In the genomic region with DNA sequence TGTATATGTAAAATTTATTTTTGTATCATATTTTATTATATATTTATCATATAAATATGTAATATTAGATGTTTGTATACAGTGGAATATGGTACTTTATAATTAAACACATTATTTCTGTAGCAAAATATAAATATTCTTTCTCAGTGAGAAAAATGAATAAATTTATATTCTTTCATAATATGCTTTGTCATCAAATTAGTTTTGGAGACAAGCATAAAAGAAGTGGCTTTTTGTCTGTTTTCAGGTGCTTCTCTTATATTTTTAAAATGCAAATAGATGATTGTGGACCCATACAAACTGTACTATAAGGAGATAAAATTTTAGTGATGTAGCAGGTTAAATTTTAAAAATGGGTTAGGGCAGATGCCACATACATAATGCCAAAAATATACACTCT, we compare ENCODE assay signal across 20 cellular contexts.
A peak's percentile ranks its signal among the peaks of the same experiment; 100 is the strongest.
DNase-seq lines count a peak whose midpoint lies in the region; ATAC-seq, FAIRE-seq and TF ChIP-seq lines count a peak whose summit lies in the region.
"Had no signal": no experiment of that assay in that cellular context is flagged by ENCODE, and none has a peak within 500 bp of the region (broad histone marks: within the 10 kb centered on the region; RNA-seq: fewer than 3 reads in every experiment).

No MANE protein-coding gene starts in this region.

- no peak overlapping the region for H3K23ac ChIP-seq in IMR-90 (ENCODE audit: low read depth, low read length)

- no peak overlapping the region for H3K4ac ChIP-seq in IMR-90 (ENCODE audit: low read depth, low read length)

- BruUV-seq in IMR-90 (replicated peaks; lab: Mats Ljungman, UMichigan), result no TSS peak
- BruUV-seq in K562 (replicated peaks; lab: Mats Ljungman, UMichigan), result no TSS peak

- dilution Hi-C loops in IMR-90 (cut with HindIII; ENCODE audit: low sequenced_read_pairs, unreplicated experiment), result no loop called here

- no peak overlapping the region for H2BK120ac ChIP-seq in IMR-90 (ENCODE audit: low read depth, low read length)

- H2BK5ac ChIP-seq in IMR-90 (ENCODE audit: low read depth, low read length, poor library complexity, severe bottlenecking), result no peak overlapping the region

- no peak overlapping the region for H2AFZ ChIP-seq in IMR-90 (replicated peaks; ENCODE audit: low read length, poor library complexity)
- H2AFZ ChIP-seq in K562 (ENCODE audit: low read depth, low read length), result no peak overlapping the region
- H2AFZ ChIP-seq: GM23338 had no signal

- no peak overlapping the region for H4K8ac ChIP-seq in IMR-90 (ENCODE audit: low read depth in 2 of 2, low read length in 2 of 2)

- TF ChIP-seq CTCF in A549 (IDR thresholded peaks at IDR 0.05) (no peak), IMR-90 (conservative IDR thresholded peaks at IDR 0.05; ENCODE audit: low read depth, low read length) (no peak), K562 (IDR thresholded peaks at IDR 0.05 in 2 of 3, conservative IDR thresholded peaks at IDR 0.05 in 1 of 3; ENCODE audit: insufficient read depth in 2 of 3, low read depth in 1 of 3, low read length in 3 of 3) (no peak)

- no peak overlapping the region for H2AK5ac ChIP-seq in IMR-90 (ENCODE audit: low read depth, low read length)

- H4K5ac ChIP-seq in IMR-90 (ENCODE audit: low read depth, low read length), result no peak overlapping the region

- no peak overlapping the region for H3K9ac ChIP-seq in IMR-90 (ENCODE audit: low read depth, low read length)
- H3K9ac ChIP-seq in K562 (ENCODE audit: insufficient read depth in 1 of 2, low read depth in 2 of 2, low read length in 2 of 2), result no peak overlapping the region

- H2AK9ac ChIP-seq in IMR-90 (replicated peaks; ENCODE audit: low read depth, low read length, poor library complexity), result no peak overlapping the region

- no peak overlapping the region for H3K56ac ChIP-seq in IMR-90 (ENCODE audit: extremely low read depth, insufficient read depth, low read length)

- ATAC-seq in A549 (no peak), IMR-90 (ENCODE audit: low read depth) (no peak), K562 (no peak)
- ATAC-seq: GM23338 had no signal

- H3K27ac ChIP-seq in A549 (no peak overlapping the region), IMR-90 (ENCODE audit: insufficient read depth, low read length) (no peak overlapping the region), K562 (ENCODE audit: extremely low read depth, low read depth, low read length) (no peak overlapping the region)

- no peaks in the 10 kb centered on the region for H3K9me3 ChIP-seq in A549
- peaks cover under 1% of the 10 kb centered on the region; the same call in 1 of the 2 replicates for H3K9me3 ChIP-seq in IMR-90 (ENCODE audit: control insufficient read depth, insufficient read depth, low read length)
- H3K9me3 ChIP-seq in K562 (replicated peaks; ENCODE audit: control insufficient read depth, insufficient read depth, low read depth, low read length), result no peaks in the 10 kb centered on the region

- no peaks in the 10 kb centered on the region for H3K9me1 ChIP-seq in IMR-90 (ENCODE audit: insufficient read depth, low read length)
- H3K9me1 ChIP-seq in K562 (ENCODE audit: control insufficient read depth, insufficient read depth, low read length), result no peaks in the 10 kb centered on the region

- TF ChIP-seq EP300 in A549 (IDR thresholded peaks at IDR 0.05), result no peak
- TF ChIP-seq EP300 in K562 (IDR thresholded peaks at IDR 0.05; ENCODE audit: low read length), result no peak

- FAIRE-seq in A549 (lab: Jason Lieb, UNC) (no peak), K562 (lab: Jason Lieb, UNC) (no peak), frontal cortex (lab: Jason Lieb, UNC) (peak; percentile 72), H54 (lab: Jason Lieb, UNC) (no peak)
- FAIRE-seq: GM12892, GM19239 had no signal

- no peak for TF ChIP-seq RAD21 in A549 (conservative IDR thresholded peaks at IDR 0.05 in 1 of 2, IDR thresholded peaks at IDR 0.05 in 1 of 2)
- TF ChIP-seq RAD21 in IMR-90 (IDR thresholded peaks at IDR 0.05; ENCODE audit: low read length), result no peak
- no peak for TF ChIP-seq RAD21 in K562 (CRISPR knock-in tag; conservative IDR thresholded peaks at IDR 0.05 in 1 of 2, IDR thresholded peaks at IDR 0.05 in 1 of 2)

- H4K20me1 ChIP-seq in IMR-90 (ENCODE audit: insufficient read depth, low read length), result no peaks in the 10 kb centered on the region
- no peaks in the 10 kb centered on the region for H4K20me1 ChIP-seq in K562 (replicated peaks; ENCODE audit: control insufficient read depth, insufficient read depth, low read length)

- H3K4me2 ChIP-seq in A549 (no peak overlapping the region), IMR-90 (ENCODE audit: low read depth, low read length) (no peak overlapping the region), K562 (ENCODE audit: insufficient read depth, low read length) (no peak overlapping the region)
- H3K4me2 ChIP-seq: GM23338 had no signal

- no peak overlapping the region for H3K14ac ChIP-seq in IMR-90 (replicated peaks; ENCODE audit: low read depth, low read length)

- POLR2A ChIA-PET in A549 (lab: Yijun Ruan, JAX) (no interaction called here), IMR-90 (lab: Charles Lee; ENCODE audit: unreplicated experiment) (no interaction called here), K562 (lab: Yijun Ruan, JAX) (no interaction called here)

- intact Hi-C loops in IMR-90 (cut with micrococcal nuclease) (no loop called here), K562 (cut with micrococcal nuclease) (no loop called here)

- H3K79me1 ChIP-seq in IMR-90 (ENCODE audit: low read depth in 1 of 2, low read length in 2 of 2), result no peaks in the 10 kb centered on the region

- H3K4me1 ChIP-seq in A549, result no peaks in the 10 kb centered on the region
- H3K4me1 ChIP-seq in IMR-90 (ENCODE audit: control insufficient read depth, insufficient read depth, low read length), result no peaks in the 10 kb centered on the region
- H3K4me1 ChIP-seq in K562 (replicated peaks in 1 of 2; ENCODE audit: control insufficient read depth in 2 of 2, insufficient read depth in 2 of 2, low read length in 2 of 2), result no peaks in the 10 kb centered on the region

- TF ChIP-seq POLR2A in A549 (IDR thresholded peaks at IDR 0.05; ENCODE audit: low read length) (no peak), IMR-90 (IDR thresholded peaks at IDR 0.05; ENCODE audit: low read depth, low read length) (no peak), K562 (conservative IDR thresholded peaks at IDR 0.05) (no peak), H54 (IDR thresholded peaks at IDR 0.05; ENCODE audit: low read depth, low read length) (no peak)

- DNase-seq in A549 (ENCODE audit: low read depth in 1 of 2, low spot score in 1 of 2) (no peak), IMR-90 (no peak), K562 (ENCODE audit: extremely low read depth in 1 of 4, low spot score in 3 of 4) (no peak), frontal cortex (ENCODE audit: low spot score in 2 of 2) (no peak), NCI-H345 treated with DMSO at 0.1 percent for 48 hours (lab: John Stamatoyannopoulos, UW; ENCODE audit: unreplicated experiment) (no peak), NOMO-1 treated with dmso at 0.1 percent for 144 hours (lab: John Stamatoyannopoulos, UW; ENCODE audit: unreplicated experiment) (no peak), H54 (ENCODE audit: insufficient read length, low spot score) (no peak)
- no peak for DNase-seq in stimulated activated naive CD4-positive, alpha-beta T cell (lab: John Stamatoyannopoulos, UW)
- DNase-seq: ACHN; C1 segment of cervical spinal cord; Calu3; CD4-positive, alpha-beta memory T cell; COR-L47; DMS53; DMS79 treated with DMSO at 0.1 percent for 48 hours; H7; HCEC 1CT had no signal

- in situ Hi-C loops in IMR-90 (cut with MboI; ENCODE audit: low sequenced_read_pairs), result no loop called here
- in situ Hi-C loops in K562 (cut with MboI), result no loop called here

- H3K4me3 ChIP-seq in A549 (no peak overlapping the region), IMR-90 (ENCODE audit: insufficient read depth, low read depth, low read length) (no peak overlapping the region), K562 (no peak overlapping the region)
- H3K4me3 ChIP-seq: GM23338 had no signal

- H3K36me3 ChIP-seq in IMR-90 (ENCODE audit: control insufficient read depth, insufficient read depth, low read length) (no peaks in the 10 kb centered on the region), K562 (ENCODE audit: control insufficient read depth, insufficient read depth, low read length) (no peaks in the 10 kb centered on the region)

- no peak overlapping the region for H4K91ac ChIP-seq in IMR-90 (ENCODE audit: insufficient read depth, low read depth, low read length)

- no peak overlapping the region for H2BK15ac ChIP-seq in IMR-90 (ENCODE audit: low read depth, low read length)

- H3K79me2 ChIP-seq in K562 (ENCODE audit: control insufficient read depth, insufficient read depth, low read length), result no peaks in the 10 kb centered on the region

- no peak overlapping the region for H2BK20ac ChIP-seq in IMR-90 (ENCODE audit: low read depth, low read length)

- no peak overlapping the region for H3K18ac ChIP-seq in IMR-90 (ENCODE audit: low read depth, low read length)

- no peaks in the 10 kb centered on the region for H3K27me3 ChIP-seq in IMR-90 (ENCODE audit: control insufficient read depth, insufficient read depth, low read length)
- no peaks in the 10 kb centered on the region for H3K27me3 ChIP-seq in K562 (ENCODE audit: control insufficient read depth in 2 of 2, insufficient read depth in 2 of 2, low read length in 2 of 2)

- CTCF ChIA-PET in A549 (lab: Yijun Ruan, JAX), result no interaction called here
- CTCF ChIA-PET in IMR-90 (lab: Yijun Ruan, JAX), result no interaction called here
- CTCF ChIA-PET in K562 (lab: Yijun Ruan, JAX; ENCODE audit: low intra/inter-chr PET ratio), result no interaction called here

TF ChIP-seq in A549, 52 proteins besides CTCF, POLR2A, EP300 and RAD21:
- no peak for TF ChIP-seq CHD4 (IDR thresholded peaks at IDR 0.05; ENCODE audit: borderline replicate concordance)
- peak; percentile 38 for TF ChIP-seq MAFK (IDR thresholded peaks at IDR 0.05; ENCODE audit: partially characterized antibody)
TF ChIP-seq in A549: peak in this region for 1.

TF ChIP-seq in IMR-90, 13 proteins besides CTCF, POLR2A, EP300 and RAD21:
- TF ChIP-seq RCOR1 (IDR thresholded peaks at IDR 0.05; ENCODE audit: insufficient replicate concordance, low read length) (no peak), MAFK (IDR thresholded peaks at IDR 0.05; ENCODE audit: low read depth, low read length) (peak; percentile 76)
TF ChIP-seq in IMR-90: peak in this region for 1.

TF ChIP-seq in K562, 482 proteins besides CTCF, POLR2A, EP300 and RAD21 (continues in another document):
- no peak for TF ChIP-seq BHLHE40 (IDR thresholded peaks at IDR 0.05; ENCODE audit: low read length)
- TF ChIP-seq CHD2 (IDR thresholded peaks at IDR 0.05; ENCODE audit: low read depth, low read length), result no peak
- TF ChIP-seq, protein P1, sequence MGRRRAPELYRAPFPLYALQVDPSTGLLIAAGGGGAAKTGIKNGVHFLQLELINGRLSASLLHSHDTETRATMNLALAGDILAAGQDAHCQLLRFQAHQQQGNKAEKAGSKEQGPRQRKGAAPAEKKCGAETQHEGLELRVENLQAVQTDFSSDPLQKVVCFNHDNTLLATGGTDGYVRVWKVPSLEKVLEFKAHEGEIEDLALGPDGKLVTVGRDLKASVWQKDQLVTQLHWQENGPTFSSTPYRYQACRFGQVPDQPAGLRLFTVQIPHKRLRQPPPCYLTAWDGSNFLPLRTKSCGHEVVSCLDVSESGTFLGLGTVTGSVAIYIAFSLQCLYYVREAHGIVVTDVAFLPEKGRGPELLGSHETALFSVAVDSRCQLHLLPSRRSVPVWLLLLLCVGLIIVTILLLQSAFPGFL (CRISPR knock-in tag; IDR thresholded peaks at IDR 0.05), result no peak
- no peak for TF ChIP-seq HCFC1 (IDR thresholded peaks at IDR 0.05; ENCODE audit: low read depth, low read length)
- no peak for TF ChIP-seq HMG20A (CRISPR knock-in tag; conservative IDR thresholded peaks at IDR 0.05)
